In the genomic region with DNA sequence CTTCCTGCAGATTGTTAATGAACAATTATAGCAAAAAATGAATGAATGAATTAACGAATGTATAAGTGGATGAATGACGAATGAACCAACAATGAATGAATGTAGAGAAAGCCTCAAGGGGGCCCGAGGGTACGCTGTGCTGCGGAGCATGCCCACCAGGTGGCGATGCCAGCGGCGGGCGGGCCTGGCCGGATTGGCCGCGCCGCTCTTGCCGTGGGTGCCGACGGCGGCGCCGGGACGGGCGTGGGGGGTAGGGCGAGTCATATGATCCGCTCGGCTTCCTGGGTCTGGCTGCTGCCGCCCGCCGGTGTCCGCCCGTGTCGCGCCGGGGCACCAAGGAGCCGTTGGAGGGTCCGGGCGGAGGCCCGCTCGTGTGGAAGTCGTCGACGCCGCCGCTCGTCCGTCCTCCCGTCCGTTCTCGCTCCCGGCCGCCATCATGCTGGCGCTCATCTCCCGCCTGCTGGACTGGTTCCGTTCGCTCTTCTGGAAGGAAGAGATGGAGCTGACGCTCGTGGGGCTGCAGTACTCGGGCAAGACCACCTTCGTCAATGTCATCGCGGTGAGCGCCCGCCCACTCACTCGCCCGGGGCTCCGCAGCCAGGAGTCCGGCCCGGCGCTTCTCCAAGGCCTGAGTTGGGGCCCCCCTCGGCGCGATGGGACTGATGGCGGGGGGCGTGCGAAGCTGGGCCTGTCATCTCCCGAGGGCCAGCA, we compare ENCODE assay signal across 8 cellular contexts. TPM values are rescaled to one million over a fixed set of nuclear protein-coding genes. Genes with fewer than 3 reads are reported as not detected.
A peak's percentile ranks its signal among the peaks of the same experiment; 100 is the strongest.
DNase-seq lines count a peak whose midpoint lies in the region; ATAC-seq and TF ChIP-seq lines count a peak whose summit lies in the region.

A gene (plus strand): TSS at position 263 of the 711 bp plus-strand sequence. CDS start 174 bp downstream, at position 437.

- H3K27me3 Mint-ChIP-seq in activated CD4-positive, alpha-beta T cell treated with anti-CD3 and anti-CD28 coated beads, Interleukin-2, amount 10 ng/mL, durations not matched to agents 7 days and 5 days = no peaks in the 10 kb centered on the region

- H3K36me3 ChIP-seq in BE2C = no peaks in the 10 kb centered on the region

- peaks cover 29% of the 10 kb centered on the region for H3K4me1 Mint-ChIP-seq in activated CD4-positive, alpha-beta T cell treated with anti-CD3 and anti-CD28 coated beads, Interleukin-2, amount 10 ng/mL, durations not matched to agents 7 days and 5 days

- H3K9me3 Mint-ChIP-seq in activated CD4-positive, alpha-beta T cell treated with anti-CD3 and anti-CD28 coated beads, Interleukin-2, amount 10 ng/mL, durations not matched to agents 7 days and 5 days = no peaks in the 10 kb centered on the region

- H3K4me3 Mint-ChIP-seq in activated CD4-positive, alpha-beta T cell treated with anti-CD3 and anti-CD28 coated beads, Interleukin-2, amount 10 ng/mL, durations not matched to agents 7 days and 5 days = peak within 1 kb of the TSS; percentile 91

- H3K36me3 Mint-ChIP-seq in activated CD4-positive, alpha-beta T cell treated with anti-CD3 and anti-CD28 coated beads, Interleukin-2, amount 10 ng/mL, durations not matched to agents 7 days and 5 days (ENCODE audit: low read depth) = peaks cover 2% of the 10 kb centered on the region

- peak; percentile 92 for ATAC-seq in GM19025 (IDR thresholded peaks at IDR 0.05; ENCODE audit: low read depth, unreplicated experiment)
- peak; percentile 93 for ATAC-seq in HG03280 (IDR thresholded peaks at IDR 0.05; ENCODE audit: unreplicated experiment)
- peak; percentile 98 for ATAC-seq in left lobe of liver

- peak; percentile 86 for DNase-seq in BE2C
- DNase-seq in NCI-H526 (lab: John Stamatoyannopoulos, UW) = peak; percentile 30 to 91
- DNase-seq in activated CD4-positive, alpha-beta T cell treated with anti-CD3 and anti-CD28 coated beads, Interleukin-2, amount 10 ng/mL, durations not matched to agents 7 days and 5 days = peak; percentile 91
- DNase-seq in cortex of kidney (lab: John Stamatoyannopoulos, UW) = peak; percentile 61
- DNase-seq in left lobe of liver (ENCODE audit: low spot score) = peak; percentile 92
- DNase-seq in stimulated activated CD4-positive, alpha-beta T cell treated with anti-CD3 and anti-CD28 coated beads, Interleukin-2, amount 100 ng/mL, for 24 hours = peak; percentile 95

- no peaks in the 10 kb centered on the region for H3K9me3 ChIP-seq in BE2C

- CTCF ChIA-PET in activated CD4-positive, alpha-beta T cell treated with anti-CD3 and anti-CD28 coated beads, Interleukin-2, amount 10 ng/mL, durations not matched to agents 7 days and 5 days (lab: Charles Lee) = interaction anchor here (0.7 to 2.7 kb wide), 12 partner anchors 9 to 354 kb away, joined by 3 to 12 read pairs (median 3); a partner anchor contains a TSS

- no peaks in the 10 kb centered on the region for H3K4me1 ChIP-seq in BE2C

- POLR2A ChIA-PET in activated CD4-positive, alpha-beta T cell treated with anti-CD3 and anti-CD28 coated beads, Interleukin-2, amount 10 ng/mL, durations not matched to agents 7 days and 5 days (lab: Charles Lee) = no interaction called here

- H3K27me3 ChIP-seq in BE2C = no peaks in the 10 kb centered on the region

- TF ChIP-seq CTCF in BE2C (IDR thresholded peaks at IDR 0.05; ENCODE audit: low read depth, low read length) = peak; percentile 77

- peak within 1 kb of the TSS; percentile 96 for H3K27ac Mint-ChIP-seq in activated CD4-positive, alpha-beta T cell treated with anti-CD3 and anti-CD28 coated beads, Interleukin-2, amount 10 ng/mL, durations not matched to agents 7 days and 5 days

- H3K4me3 ChIP-seq in BE2C (ENCODE audit: low read depth, low read length) = peak within 1 kb of the TSS; percentile 84

RNA-seq across cellular contexts. Expression of the gene that starts here (rescaled TPM):
- polyA plus RNA-seq in BE2C (2012; ENCODE audit: insufficient read depth, insufficient read length, low read depth) = 29.3 TPM
- 10 to 100 TPM; 41.3 to 46.4 TPM for total RNA-seq in activated CD4-positive, alpha-beta T cell treated with anti-CD3 and anti-CD28 coated beads, Interleukin-2, amount 10 ng/mL, durations not matched to agents 7 days and 5 days
- total RNA-seq in left lobe of liver = 22.2 TPM

Comparison
In these comparisons a context has a peak if more than half of its experiments do, and no peak if none do; other contexts are left out.
1. Peak in every context shown above with its lines: DNase-seq, ATAC-seq and H3K4me3 ChIP-seq.